In genomic region chr15:45205192-45205591, GRCh38 we compare ENCODE assay signal across 8 cellular contexts. TPM values are rescaled to one million over a fixed set of nuclear protein-coding genes. Genes with fewer than 3 reads are reported as not detected.
DNase-seq lines count a peak whose midpoint lies in the region; ATAC-seq and TF ChIP-seq lines count a peak whose summit lies in the region.

No MANE protein-coding gene starts in this region.

- no peaks in the 10 kb centered on the region for H3K9me3 Mint-ChIP-seq in activated T-helper 1 cell treated with anti-CD3 and anti-CD28 coated beads, Interleukin-12 subunit alpha, Interleukin-12 subunit beta, Interleukin-2, Interleukin-4 antibody, amounts not matched to agents 30 ng/mL and 10 ng/mL and 1 ng/mL, durations not matched to agents 14 hours and 24 hours and 36 hours

- peak overlapping the region; percentile 90 for H2AFZ ChIP-seq in OCI-LY3 (ENCODE audit: low read depth, low read length)

- peaks cover 18% of the 10 kb centered on the region for H3K27me3 Mint-ChIP-seq in activated T-helper 1 cell treated with anti-CD3 and anti-CD28 coated beads, Interleukin-12 subunit alpha, Interleukin-12 subunit beta, Interleukin-2, Interleukin-4 antibody, amounts not matched to agents 30 ng/mL and 10 ng/mL and 1 ng/mL, durations not matched to agents 14 hours and 24 hours and 36 hours (ENCODE audit: insufficient read depth)

- H3K27ac ChIP-seq in OCI-LY3 (ENCODE audit: low read length) (no peak overlapping the region), foreskin keratinocyte (no peak overlapping the region)

- H3K4me3 Mint-ChIP-seq in activated T-helper 1 cell treated with anti-CD3 and anti-CD28 coated beads, Interleukin-12 subunit alpha, Interleukin-12 subunit beta, Interleukin-2, Interleukin-4 antibody, amounts not matched to agents 30 ng/mL and 10 ng/mL and 1 ng/mL, durations not matched to agents 14 hours and 24 hours and 36 hours = no peak overlapping the region

- no peaks in the 10 kb centered on the region for H4K20me1 ChIP-seq in OCI-LY3 (ENCODE audit: insufficient read depth, low read length)

- no peak overlapping the region for H3K9ac ChIP-seq in OCI-LY3 (ENCODE audit: low read length)

- H3K36me3 Mint-ChIP-seq in activated T-helper 1 cell treated with anti-CD3 and anti-CD28 coated beads, Interleukin-12 subunit alpha, Interleukin-12 subunit beta, Interleukin-2, Interleukin-4 antibody, amounts not matched to agents 30 ng/mL and 10 ng/mL and 1 ng/mL, durations not matched to agents 14 hours and 24 hours and 36 hours (ENCODE audit: low read depth) = no peaks in the 10 kb centered on the region

- peak overlapping the region; percentile 53 for H3K27ac Mint-ChIP-seq in activated T-helper 1 cell treated with anti-CD3 and anti-CD28 coated beads, Interleukin-12 subunit alpha, Interleukin-12 subunit beta, Interleukin-2, Interleukin-4 antibody, amounts not matched to agents 30 ng/mL and 10 ng/mL and 1 ng/mL, durations not matched to agents 14 hours and 24 hours and 36 hours

- DNase-seq in DMS79 (lab: John Stamatoyannopoulos, UW) (peak; percentile 16), HT-29 (ENCODE audit: low spot score) (peak; percentile 86), foreskin keratinocyte (peak; percentile 32 to 63), retinal pigment epithelial cell (ENCODE audit: low read depth) (no peak)
- DNase-seq in activated T-helper 1 cell treated with anti-CD3 and anti-CD28 coated beads, Interleukin-12 subunit alpha, Interleukin-12 subunit beta, Interleukin-2, Interleukin-4 antibody, amounts not matched to agents 30 ng/mL and 10 ng/mL and 1 ng/mL, durations not matched to agents 14 hours and 24 hours and 36 hours (ENCODE audit: low spot score) = peak; percentile 50

- H3K4me1 Mint-ChIP-seq in activated T-helper 1 cell treated with anti-CD3 and anti-CD28 coated beads, Interleukin-12 subunit alpha, Interleukin-12 subunit beta, Interleukin-2, Interleukin-4 antibody, amounts not matched to agents 30 ng/mL and 10 ng/mL and 1 ng/mL, durations not matched to agents 14 hours and 24 hours and 36 hours (ENCODE audit: low read depth) = peaks cover 9% of the 10 kb centered on the region

- H3K9me3 ChIP-seq in OCI-LY3 (ENCODE audit: insufficient read depth, low read length) = no peaks in the 10 kb centered on the region

- ATAC-seq in foreskin keratinocyte = peak; percentile 56
- no peak for ATAC-seq in GM21528 (IDR thresholded peaks at IDR 0.05; ENCODE audit: low FRiP score, unreplicated experiment)
- ATAC-seq in GM19452 (IDR thresholded peaks at IDR 0.05; ENCODE audit: unreplicated experiment) = no peak

- no peak overlapping the region for H3K4me3 ChIP-seq in OCI-LY3 (ENCODE audit: low read length)
- no peak overlapping the region for H3K4me3 ChIP-seq in retinal pigment epithelial cell (ENCODE audit: low read length)

- H3K4me2 ChIP-seq in OCI-LY3 (ENCODE audit: low read length) = peak overlapping the region; percentile 38

- intact Hi-C loops in activated T-helper 1 cell treated with anti-CD3 and anti-CD28 coated beads, Interleukin-12 subunit alpha, Interleukin-12 subunit beta, Interleukin-2, Interleukin-4 antibody, amounts not matched to agents 30 ng/mL and 10 ng/mL and 1 ng/mL, durations not matched to agents 14 hours and 24 hours and 36 hours (cut with micrococcal nuclease) = loop anchor here (1.0 kb wide), 3 partner anchors 74 to 409 kb away; no protein-coding TSS in a partner anchor

- H3K27me3 ChIP-seq in OCI-LY3 (ENCODE audit: low read depth, low read length) (no peaks in the 10 kb centered on the region), foreskin keratinocyte (no peaks in the 10 kb centered on the region)

- H3K79me2 ChIP-seq in OCI-LY3 (ENCODE audit: low read length) = no peaks in the 10 kb centered on the region

- peaks cover 25% of the 10 kb centered on the region for H3K4me1 ChIP-seq in OCI-LY3 (ENCODE audit: low read length)
- no peaks in the 10 kb centered on the region for H3K4me1 ChIP-seq in foreskin keratinocyte

- TF ChIP-seq CTCF in OCI-LY3 (IDR thresholded peaks at IDR 0.05; ENCODE audit: low read depth, low read length) (peak; percentile 91), foreskin keratinocyte (conservative IDR thresholded peaks at IDR 0.05) (peak; percentile 97), retinal pigment epithelial cell (conservative IDR thresholded peaks at IDR 0.05; ENCODE audit: low read depth, low read length) (peak; percentile 92)

- no peaks in the 10 kb centered on the region for H3K36me3 ChIP-seq in OCI-LY3 (replicated peaks; ENCODE audit: low read depth, low read length)

RNA-seq across cellular contexts. Expression of gene SHF, which starts 17.4 kb away (rescaled TPM):
- total RNA-seq in HT-29 (2014; rRNA removed; shearing (Covaris generic)) = 8.6 and 11.2 TPM in 2 replicates
- 14.5 and 16.3 TPM in 2 replicates for total RNA-seq in activated T-helper 1 cell treated with anti-CD3 and anti-CD28 coated beads, Interleukin-12 subunit alpha, Interleukin-12 subunit beta, Interleukin-2, Interleukin-4 antibody, amounts not matched to agents 30 ng/mL and 10 ng/mL and 1 ng/mL, durations not matched to agents 14 hours and 24 hours and 36 hours
- total RNA-seq in foreskin keratinocyte = 0.35 and 0.44 TPM in 2 replicates
- polyA plus RNA-seq in foreskin keratinocyte = 0.42 and 0.72 TPM in 2 replicates

RNA-seq across cellular contexts. Expression of gene SLC28A2, which starts 46.8 kb away (rescaled TPM):
- total RNA-seq in HT-29 (2014; rRNA removed; shearing (Covaris generic)) = not detected in 2 replicates
- total RNA-seq in activated T-helper 1 cell treated with anti-CD3 and anti-CD28 coated beads, Interleukin-12 subunit alpha, Interleukin-12 subunit beta, Interleukin-2, Interleukin-4 antibody, amounts not matched to agents 30 ng/mL and 10 ng/mL and 1 ng/mL, durations not matched to agents 14 hours and 24 hours and 36 hours = not detected in 2 replicates
- total RNA-seq in foreskin keratinocyte = not detected in 2 replicates
- not detected in 2 replicates for polyA plus RNA-seq in foreskin keratinocyte
